In the genomic region with DNA sequence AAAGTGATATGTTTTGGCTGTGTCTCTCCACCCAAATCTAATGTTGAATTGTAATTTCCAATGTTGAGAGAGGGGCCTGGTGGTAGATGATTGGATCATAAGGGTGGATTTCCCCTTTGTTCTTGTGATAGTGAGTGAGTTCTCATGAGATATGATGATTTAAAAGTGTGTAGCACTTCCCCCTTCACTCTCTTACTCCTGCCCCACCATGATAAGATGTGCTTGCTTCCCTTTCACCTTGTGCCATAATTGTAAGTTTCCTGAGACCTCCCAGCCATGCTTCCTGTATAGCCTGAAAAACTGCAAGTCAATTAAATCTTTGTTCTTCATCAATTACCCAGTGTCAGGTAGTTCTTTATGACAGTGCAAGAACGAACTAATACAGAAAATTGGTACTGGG, we compare ENCODE assay signal across 31 cellular contexts.
"Had no signal": no experiment of that assay in that cellular context is flagged by ENCODE, and none has a peak within 500 bp of the region (broad histone marks: within the 10 kb centered on the region; RNA-seq: fewer than 3 reads in every experiment).

No MANE protein-coding gene starts in this region.

- H3K27me3 ChIP-seq: ascending aorta, breast epithelium, cardiac muscle cell, colonic mucosa, esophagus squamous epithelium, gastroesophageal sphincter, heart right ventricle, hepatocyte had no signal

- H3K36me3 Mint-ChIP-seq: brain had no signal

- ATAC-seq: activated CD4-positive, alpha-beta T cell treated with anti-CD3 and anti-CD28 coated beads for 36 hours; gastroesophageal sphincter; heart right ventricle; T-helper 17 cell had no signal

- H3K27ac ChIP-seq: ascending aorta, breast epithelium, cardiac muscle cell, colonic mucosa, epithelial cell of prostate, esophagus squamous epithelium, gastroesophageal sphincter, heart right ventricle, hepatocyte had no signal

- H3K4me3 Mint-ChIP-seq: activated CD4-positive, alpha-beta memory T cell treated with anti-CD3 and anti-CD28 coated beads, Interleukin-2, amount 10 ng/mL, durations not matched to agents 7 days and 5 days; activated CD4-positive, alpha-beta T cell treated with anti-CD3 and anti-CD28 coated beads for 36 hours; activated CD4-positive, alpha-beta T cell treated with anti-CD3 and anti-CD28 coated beads, Interleukin-2, amount 10 ng/mL, durations not matched to agents 24 days and 14 days; activated naive CD4-positive, alpha-beta T cell treated with anti-CD3 and anti-CD28 coated beads, Interleukin-2, amount 10 ng/mL, durations not matched to agents 7 days and 5 days; activated naive CD8-positive, alpha-beta T cell treated with anti-CD3 and anti-CD28 coated beads, Interleukin-2, amount 10 ng/mL, durations not matched to agents 7 days and 5 days; activated T-cell treated with anti-CD3 and anti-CD28 coated beads, Interleukin-2, amount 50 U/mL, for 24 hours; activated T-cell treated with anti-CD3 and anti-CD28 coated beads, Interleukin-2, amount 50 U/mL, for 72 hours; brain; T-helper 17 cell; T-helper 2 cell treated with Interferon-gamma antibody and Interleukin-4, amounts not matched to agents 5 μg/mL and 100 μg/mL, for 36 hours had no signal

- H3K4me3 ChIP-seq: ascending aorta, breast epithelium, cardiac muscle cell, colonic mucosa, esophagus squamous epithelium, gastroesophageal sphincter, heart right ventricle, hepatocyte had no signal

- H3K9me3 ChIP-seq: ascending aorta, esophagus squamous epithelium, gastroesophageal sphincter had no signal

- DNase-seq: activated CD4-positive, alpha-beta memory T cell treated with anti-CD3 and anti-CD28 coated beads, Interleukin-2, amount 10 ng/mL, durations not matched to agents 7 days and 5 days; activated CD4-positive, alpha-beta T cell treated with anti-CD3 and anti-CD28 coated beads for 36 hours; activated CD4-positive, alpha-beta T cell treated with anti-CD3 and anti-CD28 coated beads, Interleukin-2, amount 10 ng/mL, durations not matched to agents 24 days and 14 days; activated CD4-positive, CD25-positive, alpha-beta regulatory T cell; activated CD4-positive, CD25-positive, alpha-beta regulatory T cell treated with anti-CD3 and anti-CD28 coated beads, Interleukin-2, amount 50 U/mL, for 72 hours; activated CD8-positive, alpha-beta memory T cell treated with anti-CD3 and anti-CD28 coated beads, Interleukin-2, amount 50 U/mL, for 48 hours; activated gamma-delta T cell; activated naive CD4-positive, alpha-beta T cell; activated naive CD4-positive, alpha-beta T cell treated with anti-CD3 and anti-CD28 coated beads, Interleukin-2, amount 10 ng/mL, durations not matched to agents 7 days and 5 days; activated naive CD8-positive, alpha-beta T cell treated with anti-CD3 and anti-CD28 coated beads, Interleukin-2, amount 10 ng/mL, durations not matched to agents 7 days and 5 days; activated T-cell treated with anti-CD3 and anti-CD28 coated beads for 4 hours; activated T-cell treated with anti-CD3 and anti-CD28 coated beads, Interleukin-2, amount 50 U/mL, for 24 hours; activated T-cell treated with anti-CD3 and anti-CD28 coated beads, Interleukin-2, amount 50 U/mL, for 72 hours; central memory CD4-positive, alpha-beta T cell; cerebellar nuclear complex; colonic mucosa; effector CD8-positive, alpha-beta T cell; esophagus squamous epithelium; foreskin melanocyte; heart right ventricle; T-helper 1 cell; T-helper 17 cell; T1000 had no signal

- H3K36me3 ChIP-seq: ascending aorta, breast epithelium, cardiac muscle cell, colonic mucosa, esophagus squamous epithelium, gastroesophageal sphincter, heart right ventricle had no signal

- H3K27me3 Mint-ChIP-seq: activated CD4-positive, alpha-beta memory T cell treated with anti-CD3 and anti-CD28 coated beads, Interleukin-2, amount 10 ng/mL, durations not matched to agents 7 days and 5 days; activated CD4-positive, alpha-beta T cell treated with anti-CD3 and anti-CD28 coated beads for 36 hours; activated CD4-positive, alpha-beta T cell treated with anti-CD3 and anti-CD28 coated beads, Interleukin-2, amount 10 ng/mL, durations not matched to agents 24 days and 14 days; activated naive CD4-positive, alpha-beta T cell treated with anti-CD3 and anti-CD28 coated beads, Interleukin-2, amount 10 ng/mL, durations not matched to agents 7 days and 5 days; activated naive CD8-positive, alpha-beta T cell treated with anti-CD3 and anti-CD28 coated beads, Interleukin-2, amount 10 ng/mL, durations not matched to agents 7 days and 5 days; activated T-cell treated with anti-CD3 and anti-CD28 coated beads, Interleukin-2, amount 50 U/mL, for 24 hours; brain; T-helper 17 cell had no signal

- H3K27ac Mint-ChIP-seq: activated CD4-positive, alpha-beta memory T cell treated with anti-CD3 and anti-CD28 coated beads, Interleukin-2, amount 10 ng/mL, durations not matched to agents 7 days and 5 days; activated CD4-positive, alpha-beta T cell treated with anti-CD3 and anti-CD28 coated beads for 36 hours; activated CD4-positive, alpha-beta T cell treated with anti-CD3 and anti-CD28 coated beads, Interleukin-2, amount 10 ng/mL, durations not matched to agents 24 days and 14 days; activated naive CD4-positive, alpha-beta T cell treated with anti-CD3 and anti-CD28 coated beads, Interleukin-2, amount 10 ng/mL, durations not matched to agents 7 days and 5 days; activated naive CD8-positive, alpha-beta T cell treated with anti-CD3 and anti-CD28 coated beads, Interleukin-2, amount 10 ng/mL, durations not matched to agents 7 days and 5 days; activated T-cell treated with anti-CD3 and anti-CD28 coated beads, Interleukin-2, amount 50 U/mL, for 24 hours; brain; T-helper 17 cell; T-helper 2 cell treated with Interferon-gamma antibody and Interleukin-4, amounts not matched to agents 5 μg/mL and 100 μg/mL, for 36 hours had no signal
